In the genomic region with DNA sequence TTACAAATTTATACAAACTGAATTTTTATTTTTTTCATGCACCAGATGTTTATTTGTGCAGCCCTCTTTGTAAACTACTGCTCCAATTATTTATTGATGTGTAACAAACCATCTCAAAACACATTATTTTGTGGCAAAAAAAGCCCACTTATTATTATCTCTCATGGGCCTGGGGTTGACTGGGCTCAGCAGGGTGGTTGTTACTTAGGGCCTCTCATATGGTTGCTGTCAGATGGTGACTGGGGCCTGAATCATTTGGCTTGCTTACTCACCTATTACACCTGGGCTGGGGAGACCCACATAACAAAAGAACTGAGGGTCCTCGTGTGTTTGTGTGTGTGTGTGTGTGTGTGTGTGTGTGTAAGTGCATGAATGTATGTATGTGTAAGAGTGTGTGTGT, we compare ENCODE assay signal across 35 cellular contexts. TPM values are rescaled to one million over a fixed set of nuclear protein-coding genes. Genes with fewer than 3 reads are reported as not detected.
A peak's percentile ranks its signal among the peaks of the same experiment; 100 is the strongest.
DNase-seq lines count a peak whose midpoint lies in the region; ATAC-seq, FAIRE-seq and TF ChIP-seq lines count a peak whose summit lies in the region.
"Had no signal": no experiment of that assay in that cellular context is flagged by ENCODE, and none has a peak within 500 bp of the region (broad histone marks: within the 10 kb centered on the region; RNA-seq: fewer than 3 reads in every experiment).

No MANE protein-coding gene starts in this region.

- ATAC-seq in HepG2 (no peak), right lobe of liver (no peak), GM23338 (no peak), K562 (peak; percentile 51; the same call in 2 of the 3 replicates), HG03460 (IDR thresholded peaks at IDR 0.05; ENCODE audit: unreplicated experiment) (no peak)
- no peak for ATAC-seq in activated CD4-positive, CD25-positive, alpha-beta regulatory T cell treated with anti-CD3 and anti-CD28 coated beads, Interleukin-2, amount 50 U/mL, for 24 hours
- ATAC-seq: A549; CD8-positive, alpha-beta T cell had no signal

- no peaks in the 10 kb centered on the region for H3K9me1 ChIP-seq in K562 (ENCODE audit: control insufficient read depth, insufficient read depth, low read length)

- TF ChIP-seq RAD21 in HepG2 (CRISPR knock-in tag; IDR thresholded peaks at IDR 0.05) = no peak
- TF ChIP-seq RAD21 in K562 (CRISPR knock-in tag; conservative IDR thresholded peaks at IDR 0.05 in 1 of 2, IDR thresholded peaks at IDR 0.05 in 1 of 2) = no peak

- FAIRE-seq in HepG2 (lab: Jason Lieb, UNC) (no peak), K562 (lab: Jason Lieb, UNC) (peak; percentile 11)
- FAIRE-seq: A204.1, A549, D721Med had no signal

- no peaks in the 10 kb centered on the region for H3K79me2 ChIP-seq in HepG2 (ENCODE audit: insufficient read depth, low read length)
- no peaks in the 10 kb centered on the region for H3K79me2 ChIP-seq in GM23338 (replicated peaks; ENCODE audit: insufficient read depth)
- no peaks in the 10 kb centered on the region for H3K79me2 ChIP-seq in K562 (ENCODE audit: control insufficient read depth, insufficient read depth, low read length)

- no peak overlapping the region for H3K4me2 ChIP-seq in HepG2 (ENCODE audit: low read depth, low read length)
- H3K4me2 ChIP-seq in GM23338 = no peak overlapping the region
- H3K4me2 ChIP-seq in K562 (ENCODE audit: insufficient read depth, low read length) = no peak overlapping the region
- H3K4me2 ChIP-seq: A549; BLaER1; BLaER1 treated with 17β-estradiol and CSF1 and Interleukin-3, amounts not matched to agents 10 nM and 100 nM had no signal

- peaks cover 6% of the 10 kb centered on the region; the same call in 2 of the 3 replicates for H3K9me3 Mint-ChIP-seq in GM23338
- H3K9me3 Mint-ChIP-seq: CD8-positive, alpha-beta T cell had no signal

- H3K27me3 ChIP-seq in HepG2 (ENCODE audit: control insufficient read depth in 1 of 2, insufficient read depth in 2 of 2, low read length in 2 of 2) = no peaks in the 10 kb centered on the region
- no peaks in the 10 kb centered on the region for H3K27me3 ChIP-seq in right lobe of liver
- no peaks in the 10 kb centered on the region for H3K27me3 ChIP-seq in GM23338 (ENCODE audit: insufficient read depth)
- H3K27me3 ChIP-seq in K562 (ENCODE audit: control insufficient read depth in 2 of 2, insufficient read depth in 2 of 2, low read length in 2 of 2) = no peaks in the 10 kb centered on the region
- H3K27me3 ChIP-seq: BE2C; BLaER1; BLaER1 treated with 17β-estradiol and CSF1 and Interleukin-3, amounts not matched to agents 10 nM and 100 nM had no signal

- BruUV-seq in HepG2 (replicated peaks; lab: Mats Ljungman, UMichigan) = no TSS peak
- no TSS peak for BruUV-seq in K562 (replicated peaks; lab: Mats Ljungman, UMichigan)

- no peaks in the 10 kb centered on the region for H3K9me2 ChIP-seq in GM23338 (ENCODE audit: insufficient read depth)

- peaks cover 3% of the 10 kb centered on the region; the same call in 1 of the 3 replicates for H3K36me3 Mint-ChIP-seq in GM23338 (ENCODE audit: low read depth)
- H3K36me3 Mint-ChIP-seq: CD4-positive, alpha-beta memory T cell; CD4-positive, CD25-positive, alpha-beta regulatory T cell; CD8-positive, alpha-beta memory T cell; CD8-positive, alpha-beta T cell had no signal

- no peak for TF ChIP-seq POLR2A in HepG2 (IDR thresholded peaks at IDR 0.05; ENCODE audit: insufficient read depth in 1 of 2, low read depth in 2 of 2, low read length in 2 of 2)
- TF ChIP-seq POLR2A in right lobe of liver (IDR thresholded peaks at IDR 0.05) = no peak
- TF ChIP-seq POLR2A in K562 (conservative IDR thresholded peaks at IDR 0.05) = no peak

- no peak overlapping the region for H3K4me3 Mint-ChIP-seq in GM23338
- H3K4me3 Mint-ChIP-seq: B cell; CD14-positive monocyte; CD4-positive, alpha-beta memory T cell; CD4-positive, alpha-beta T cell; CD4-positive, CD25-positive, alpha-beta regulatory T cell; CD8-positive, alpha-beta memory T cell; CD8-positive, alpha-beta T cell had no signal

- H3K27ac ChIP-seq in HepG2 (ENCODE audit: extremely low read length, insufficient read depth, low read length) = no peak overlapping the region
- no peak overlapping the region for H3K27ac ChIP-seq in right lobe of liver
- H3K27ac ChIP-seq in GM23338 (ENCODE audit: low read depth) = no peak overlapping the region
- no peak overlapping the region for H3K27ac ChIP-seq in K562 (ENCODE audit: extremely low read depth, low read depth, low read length)
- H3K27ac ChIP-seq: 22Rv1; A549; BLaER1; BLaER1 treated with 17β-estradiol and CSF1 and Interleukin-3, amounts not matched to agents 10 nM and 100 nM; C4-2B had no signal

- H3K4me1 ChIP-seq in HepG2 (ENCODE audit: insufficient read depth, low read length) (no peaks in the 10 kb centered on the region), right lobe of liver (peaks cover 0 to 3% (median 0%) of the 10 kb centered on the region in 4 donors), GM23338 (ENCODE audit: insufficient read depth) (no peaks in the 10 kb centered on the region), K562 (replicated peaks in 1 of 2; ENCODE audit: control insufficient read depth in 2 of 2, insufficient read depth in 2 of 2, low read length in 2 of 2) (no peaks in the 10 kb centered on the region)
- H3K4me1 ChIP-seq: A549; BE2C; BLaER1; BLaER1 treated with 17β-estradiol and CSF1 and Interleukin-3, amounts not matched to agents 10 nM and 100 nM; Caco-2 had no signal

- intact Hi-C loops in HepG2 (cut with micrococcal nuclease; ENCODE audit: unreplicated experiment) = no loop called here
- intact Hi-C loops in right lobe of liver (cut with DNase I) = no loop called here
- intact Hi-C loops in K562 (cut with micrococcal nuclease) = loop anchor here (10.0 kb wide), 2 partner anchors 171 to 419 kb away; no protein-coding TSS in a partner anchor

- no peaks in the 10 kb centered on the region for H3K27me3 Mint-ChIP-seq in GM23338 (ENCODE audit: insufficient read depth, low read depth, poor library complexity)
- H3K27me3 Mint-ChIP-seq: B cell; CD4-positive, alpha-beta memory T cell; CD4-positive, alpha-beta T cell had no signal

- no peaks in the 10 kb centered on the region for H3K9me3 ChIP-seq in HepG2 (ENCODE audit: low read length)
- no peaks in the 10 kb centered on the region for H3K9me3 ChIP-seq in right lobe of liver
- no peaks in the 10 kb centered on the region for H3K9me3 ChIP-seq in K562 (replicated peaks; ENCODE audit: control insufficient read depth, insufficient read depth, low read depth, low read length)
- H3K9me3 ChIP-seq: A549, BE2C, Caco-2 had no signal

- H3K9ac ChIP-seq in HepG2 (ENCODE audit: insufficient read depth, low read depth, low read length) = no peak overlapping the region
- no peak overlapping the region for H3K9ac ChIP-seq in K562 (ENCODE audit: insufficient read depth in 1 of 2, low read depth in 2 of 2, low read length in 2 of 2)
- H3K9ac ChIP-seq: BLaER1; BLaER1 treated with 17β-estradiol and CSF1 and Interleukin-3, amounts not matched to agents 10 nM and 100 nM had no signal

- 0% methylated on average over 1 of the region's 1 CpG for WGBS in HepG2 (ENCODE audit: low lambda C conversion rate)
- WGBS in right lobe of liver (ENCODE audit: insufficient coverage, low coverage, low lambda C conversion rate, missing lambda C conversion rate) = 30% methylated on average over 1 of the region's 1 CpG
- WGBS in K562 (ENCODE audit: insufficient coverage, low coverage, missing lambda C conversion rate) = 0% methylated on average over 1 of the region's 1 CpG

- H2AFZ ChIP-seq in HepG2 (ENCODE audit: low read length) (no peak overlapping the region), GM23338 (no peak overlapping the region), K562 (ENCODE audit: low read depth, low read length) (no peak overlapping the region)

- no peak overlapping the region for H3K27ac Mint-ChIP-seq in GM23338
- H3K27ac Mint-ChIP-seq: B cell; CD14-positive monocyte; CD4-positive, alpha-beta memory T cell; CD4-positive, alpha-beta T cell; CD4-positive, CD25-positive, alpha-beta regulatory T cell; CD8-positive, alpha-beta T cell had no signal

- in situ Hi-C loops in HepG2 (cut with HindIII; ENCODE audit: extremely low pct_ligation_motif_present, low pct_unique_long_range_greater_than_20kb) = no loop called here
- in situ Hi-C loops in K562 (cut with MboI) = no loop called here

- POLR2A ChIA-PET in HepG2 (lab: Yijun Ruan, JAX) (no interaction called here), K562 (lab: Yijun Ruan, JAX) (no interaction called here)

- H3K36me3 ChIP-seq in HepG2 (replicated peaks in 1 of 2; ENCODE audit: control insufficient read depth in 1 of 2, insufficient read depth in 2 of 2, low read length in 2 of 2) (no peaks in the 10 kb centered on the region), right lobe of liver (no peaks in the 10 kb centered on the region), GM23338 (ENCODE audit: insufficient read depth) (no peaks in the 10 kb centered on the region), K562 (ENCODE audit: control insufficient read depth, insufficient read depth, low read length) (no peaks in the 10 kb centered on the region)
- H3K36me3 ChIP-seq: BE2C; BLaER1; BLaER1 treated with 17β-estradiol and CSF1 and Interleukin-3, amounts not matched to agents 10 nM and 100 nM had no signal

- H3K4me3 ChIP-seq in HepG2 (replicated peaks in 1 of 3; ENCODE audit: insufficient read depth in 1 of 3, low read depth in 2 of 3, low read length in 3 of 3) (no peak overlapping the region), right lobe of liver (no peak overlapping the region), GM23338 (no peak overlapping the region), K562 (no peak overlapping the region)
- H3K4me3 ChIP-seq: A549; BLaER1; BLaER1 treated with 17β-estradiol and CSF1 and Interleukin-3, amounts not matched to agents 10 nM and 100 nM had no signal

- H3F3A ChIP-seq in GM23338 (replicated peaks; ENCODE audit: low read depth) = no peaks in the 10 kb centered on the region

- no peaks in the 10 kb centered on the region for H3K4me1 Mint-ChIP-seq in GM23338
- H3K4me1 Mint-ChIP-seq: B cell; CD4-positive, alpha-beta memory T cell; CD4-positive, CD25-positive, alpha-beta regulatory T cell; CD8-positive, alpha-beta memory T cell had no signal

- DNase-seq in HepG2 (ENCODE audit: low spot score) = no peak
- DNase-seq in right lobe of liver = no peak
- DNase-seq in GM23338 (ENCODE audit: low spot score) = no peak
- DNase-seq in K562 (ENCODE audit: extremely low read depth in 1 of 4, low spot score in 3 of 4) = no peak
- DNase-seq: 8988T; ACHN; AML-193; BE2C; C1 segment of cervical spinal cord; Caco-2; Calu3; CD4-positive, alpha-beta memory T cell; CD4-positive, alpha-beta T cell; CD4-positive, CD25-positive, alpha-beta regulatory T cell; CD8-positive, alpha-beta memory T cell; CD8-positive, alpha-beta T cell; COR-L47; DMS 273 treated with DMSO at 0.1 percent for 48 hours; DMS153; DMS53; DMS79; DMS79 treated with DMSO at 0.1 percent for 48 hours; DND-41; EL had no signal

- TF ChIP-seq EP300 in HepG2 (IDR thresholded peaks at IDR 0.05; ENCODE audit: low read depth in 2 of 2, low read length in 2 of 2) (no peak), HepG2 (CRISPR knock-in tag; IDR thresholded peaks at IDR 0.05; ENCODE audit: borderline replicate concordance) (no peak), K562 (IDR thresholded peaks at IDR 0.05; ENCODE audit: low read length) (no peak)

- H4K20me1 ChIP-seq in HepG2 (ENCODE audit: insufficient read depth, low read length) (no peaks in the 10 kb centered on the region), GM23338 (replicated peaks; ENCODE audit: insufficient read depth) (no peaks in the 10 kb centered on the region), K562 (replicated peaks; ENCODE audit: control insufficient read depth, insufficient read depth, low read length) (no peaks in the 10 kb centered on the region)
- H4K20me1 ChIP-seq: BLaER1; BLaER1 treated with 17β-estradiol and CSF1 and Interleukin-3, amounts not matched to agents 10 nM and 100 nM had no signal

- CTCF ChIA-PET in HepG2 (lab: Yijun Ruan, JAX; ENCODE audit: low intra/inter-chr PET ratio, low total read pairs) = no interaction called here
- CTCF ChIA-PET in K562 (lab: Yijun Ruan, JAX; ENCODE audit: low intra/inter-chr PET ratio) = no interaction called here

- no peak for TF ChIP-seq CTCF in HepG2 (CRISPR knock-in tag; IDR thresholded peaks at IDR 0.05)
- TF ChIP-seq CTCF in right lobe of liver (IDR thresholded peaks at IDR 0.05) = no peak
- no peak for TF ChIP-seq CTCF in GM23338 (conservative IDR thresholded peaks at IDR 0.05; ENCODE audit: low read depth in 2 of 2)
- no peak for TF ChIP-seq CTCF in K562 (IDR thresholded peaks at IDR 0.05 in 2 of 3, conservative IDR thresholded peaks at IDR 0.05 in 1 of 3; ENCODE audit: insufficient read depth in 2 of 3, low read depth in 1 of 3, low read length in 3 of 3)

RNA-seq across cellular contexts. Expression of gene HSPA13, which starts 52.5 kb away (rescaled TPM):
- 20.5 and 28.4 TPM in 2 replicates for total RNA-seq in HepG2 (2016; rRNA removed; fragmentation: Illumina TruSeq; extraction: Trizol)
- total RNA-seq in HepG2 (2016; cell fraction: cytosol; rRNA removed; fragmentation: Illumina TruSeq; extraction: Trizol; ENCODE audit: low read depth) = 1.0 and 1.9 TPM in 2 replicates
- 17.9 and 29.8 TPM in 2 replicates for total RNA-seq in HepG2 (2016; cell fraction: insoluble cytoplasmic fraction; rRNA removed; fragmentation: Illumina TruSeq; extraction: Trizol)
- 4.1 and 5.3 TPM in 2 replicates for total RNA-seq in HepG2 (2016; cell fraction: membrane; rRNA removed; fragmentation: Illumina TruSeq; extraction: Trizol)
- total RNA-seq in HepG2 (2016; cell fraction: nucleus; rRNA removed; fragmentation: Illumina TruSeq; extraction: Trizol) = 28.3 and 30.2 TPM in 2 replicates
- polyA plus RNA-seq in HepG2 (2011; rRNA removed) = 16.5 and 21.2 TPM in 2 replicates
- 7.1 and 13.8 TPM in 2 replicates for polyA plus RNA-seq in HepG2 (2011; cell fraction: cytosol; rRNA removed)
- polyA plus RNA-seq in HepG2 (2011; cell fraction: nucleus; rRNA removed) = 3.7 and 5.1 TPM in 2 replicates
- 24.5 and 29.8 TPM in 2 replicates for polyA plus RNA-seq in HepG2 (2012)
- polyA plus RNA-seq in HepG2 (2016; cell fraction: cytosol; fragmentation: Illumina TruSeq; extraction: Trizol; ENCODE audit: low read depth) = 0.79 and 0.90 TPM in 2 replicates
- polyA plus RNA-seq in HepG2 (2016; cell fraction: insoluble cytoplasmic fraction; fragmentation: Illumina TruSeq; extraction: Trizol; ENCODE audit: low read depth) = 12.5 and 15.0 TPM in 2 replicates
- polyA plus RNA-seq in HepG2 (2016; cell fraction: membrane; fragmentation: Illumina TruSeq; extraction: Trizol; ENCODE audit: low read depth) = 1.9 and 2.5 TPM in 2 replicates
- 25.8 and 29.2 TPM in 2 replicates for polyA plus RNA-seq in HepG2 (2016; cell fraction: nucleus; fragmentation: Illumina TruSeq; extraction: Trizol; ENCODE audit: insufficient read depth, low read depth)
- polyA minus RNA-seq in HepG2 (2011; rRNA and poly(A)+ RNA removed; ENCODE audit: low replicate concordance) = 11.5 and 12.2 TPM in 2 replicates
- polyA minus RNA-seq in HepG2 (2011; cell fraction: cytosol; rRNA and poly(A)+ RNA removed) = 24.5 and 26.5 TPM in 2 replicates
- 18.3 and 23.5 TPM in 2 replicates for polyA minus RNA-seq in HepG2 (2011; cell fraction: nucleus; rRNA and poly(A)+ RNA removed)
- total RNA-seq in right lobe of liver = 10 to 100 TPM in 2 of 6 experiments, 1 to 10 TPM in 4; 7.2 to 17.0 (median 9.2) TPM
- 34.8 and 39.0 TPM in 2 replicates for total RNA-seq in GM23338 (2014; rRNA removed; shearing (Covaris generic))
- polyA plus RNA-seq in GM23338 (2016; fragmentation: Nextera tagmentation; extraction: Ambion mirVana) = 16.6 and 17.7 TPM in 2 replicates
- 10.0 and 31.1 TPM in 2 replicates for total RNA-seq in K562 (2011; cell fraction: chromatin; rRNA removed; ENCODE audit: low replicate concordance)
- total RNA-seq in K562 (2011; cell fraction: nucleolus; rRNA removed) = 14.0 and 18.8 TPM in 2 replicates
- 27.8 and 30.5 TPM in 2 replicates for total RNA-seq in K562 (2011; cell fraction: nucleoplasm; rRNA removed)
- 13.8 and 14.0 TPM in 2 replicates for total RNA-seq in K562 (2014; rRNA removed)
- total RNA-seq in K562 (2014; rRNA removed; fragmentation: Illumina TruSeq; extraction: Trizol) = 28.7 and 35.5 TPM in 2 replicates
- 19.5 and 21.1 TPM in 2 replicates for total RNA-seq in K562 (2015; rRNA removed; fragmentation: Illumina TruSeq; extraction: Trizol)
- 24.7 TPM in 2 replicates for total RNA-seq in K562 (2021)
- 20.0 and 23.9 TPM in 2 replicates for polyA plus RNA-seq in K562 (2011; rRNA removed)
- 3.0 and 9.1 TPM in 2 replicates for polyA plus RNA-seq in K562 (2011; cell fraction: cytosol; rRNA removed)
- 3.7 and 6.9 TPM in 2 replicates for polyA plus RNA-seq in K562 (2011; cell fraction: nucleus; rRNA removed)
- polyA plus RNA-seq in K562 (2012) = 14.1 and 33.3 TPM in 2 replicates
- 18.8 and 18.9 TPM in 2 replicates for polyA plus RNA-seq in K562 (2014; fragmentation: Illumina TruSeq; extraction: Trizol)
- 10 to 100 TPM; 27.5 to 28.8 TPM for polyA plus RNA-seq in K562 (2014; fragmentation: Nextera tagmentation; extraction: Ambion mirVana)
- 12.5 and 13.7 TPM in 2 replicates for polyA plus RNA-seq in K562 (2014; rRNA removed)
- 36.4 and 45.7 TPM in 2 replicates for polyA minus RNA-seq in K562 (2011; rRNA and poly(A)+ RNA removed)
- polyA minus RNA-seq in K562 (2011; cell fraction: cytosol; rRNA and poly(A)+ RNA removed) = 10.5 and 11.6 TPM in 2 replicates
- polyA minus RNA-seq in K562 (2011; cell fraction: nucleus; rRNA and poly(A)+ RNA removed) = 5.8 and 15.9 TPM in 2 replicates
